In the genomic region with DNA sequence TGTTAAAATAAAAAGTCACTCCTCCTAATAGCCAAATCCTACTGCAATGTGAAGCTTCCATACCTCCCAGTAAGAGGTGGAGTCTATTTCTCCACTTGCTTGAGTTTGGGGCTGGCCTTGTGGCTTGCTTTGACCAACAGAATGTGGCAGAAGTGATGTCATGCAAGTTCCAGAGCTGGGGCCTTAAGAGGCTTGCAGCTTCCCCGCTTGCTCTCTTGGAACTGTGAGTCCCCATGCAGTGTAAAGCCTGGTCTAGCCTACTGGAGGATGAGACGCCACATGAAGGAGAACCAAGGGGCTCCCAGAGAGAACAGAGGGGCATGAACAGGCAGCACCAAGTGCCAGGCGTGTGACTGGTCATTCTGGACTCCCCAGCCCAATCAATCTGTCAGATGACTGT, we compare ENCODE assay signal across 2 cellular contexts.
TF ChIP-seq lines count a peak whose summit lies in the region.

No MANE protein-coding gene starts in this region.

TF ChIP-seq in HepG2, 621 proteins besides CTCF, POLR2A, EP300 and RAD21:
- TF ChIP-seq SIX1 (CRISPR knock-in tag; IDR thresholded peaks at IDR 0.05; ENCODE audit: borderline replicate concordance), result no peak
- no peak for TF ChIP-seq PHF8 (CRISPR knock-in tag; IDR thresholded peaks at IDR 0.05)
- TF ChIP-seq ZNF121 (CRISPR knock-in tag; IDR thresholded peaks at IDR 0.05), result no peak
- TF ChIP-seq ATF7 (IDR thresholded peaks at IDR 0.05), result peak; percentile 10; the same call in 1 of the 2 replicates
- no peak for TF ChIP-seq ATF7 (CRISPR knock-in tag; IDR thresholded peaks at IDR 0.05)

TF ChIP-seq in SK-N-SH, 30 proteins besides CTCF, POLR2A, EP300 and RAD21:
- TF ChIP-seq EZH2phosphoT487 (IDR thresholded peaks at IDR 0.05; ENCODE audit: borderline replicate concordance, low read depth) (no peak), NFIC (IDR thresholded peaks at IDR 0.05; ENCODE audit: borderline replicate concordance) (no peak), CHD2 (IDR thresholded peaks at IDR 0.05; ENCODE audit: low read length, partially characterized antibody) (no peak), JUND (IDR thresholded peaks at IDR 0.05) (no peak), MEF2A (IDR thresholded peaks at IDR 0.05; ENCODE audit: borderline replicate concordance, low read depth) (no peak), MXI1 (IDR thresholded peaks at IDR 0.05; ENCODE audit: low read depth, low read length) (no peak), GATA2 (CRISPR knock-in tag; IDR thresholded peaks at IDR 0.05) (no peak), FOXJ3 (CRISPR knock-in tag; IDR thresholded peaks at IDR 0.05) (no peak), FOXM1 (IDR thresholded peaks at IDR 0.05; ENCODE audit: low read depth) (no peak), SMC3 (IDR thresholded peaks at IDR 0.05; ENCODE audit: low read depth, low read length) (no peak)
- TF ChIP-seq, protein P1, sequence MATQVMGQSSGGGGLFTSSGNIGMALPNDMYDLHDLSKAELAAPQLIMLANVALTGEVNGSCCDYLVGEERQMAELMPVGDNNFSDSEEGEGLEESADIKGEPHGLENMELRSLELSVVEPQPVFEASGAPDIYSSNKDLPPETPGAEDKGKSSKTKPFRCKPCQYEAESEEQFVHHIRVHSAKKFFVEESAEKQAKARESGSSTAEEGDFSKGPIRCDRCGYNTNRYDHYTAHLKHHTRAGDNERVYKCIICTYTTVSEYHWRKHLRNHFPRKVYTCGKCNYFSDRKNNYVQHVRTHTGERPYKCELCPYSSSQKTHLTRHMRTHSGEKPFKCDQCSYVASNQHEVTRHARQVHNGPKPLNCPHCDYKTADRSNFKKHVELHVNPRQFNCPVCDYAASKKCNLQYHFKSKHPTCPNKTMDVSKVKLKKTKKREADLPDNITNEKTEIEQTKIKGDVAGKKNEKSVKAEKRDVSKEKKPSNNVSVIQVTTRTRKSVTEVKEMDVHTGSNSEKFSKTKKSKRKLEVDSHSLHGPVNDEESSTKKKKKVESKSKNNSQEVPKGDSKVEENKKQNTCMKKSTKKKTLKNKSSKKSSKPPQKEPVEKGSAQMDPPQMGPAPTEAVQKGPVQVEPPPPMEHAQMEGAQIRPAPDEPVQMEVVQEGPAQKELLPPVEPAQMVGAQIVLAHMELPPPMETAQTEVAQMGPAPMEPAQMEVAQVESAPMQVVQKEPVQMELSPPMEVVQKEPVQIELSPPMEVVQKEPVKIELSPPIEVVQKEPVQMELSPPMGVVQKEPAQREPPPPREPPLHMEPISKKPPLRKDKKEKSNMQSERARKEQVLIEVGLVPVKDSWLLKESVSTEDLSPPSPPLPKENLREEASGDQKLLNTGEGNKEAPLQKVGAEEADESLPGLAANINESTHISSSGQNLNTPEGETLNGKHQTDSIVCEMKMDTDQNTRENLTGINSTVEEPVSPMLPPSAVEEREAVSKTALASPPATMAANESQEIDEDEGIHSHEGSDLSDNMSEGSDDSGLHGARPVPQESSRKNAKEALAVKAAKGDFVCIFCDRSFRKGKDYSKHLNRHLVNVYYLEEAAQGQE (IDR thresholded peaks at IDR 0.05; ENCODE audit: low read depth, low read length), result no peak
- TF ChIP-seq, protein P2, sequence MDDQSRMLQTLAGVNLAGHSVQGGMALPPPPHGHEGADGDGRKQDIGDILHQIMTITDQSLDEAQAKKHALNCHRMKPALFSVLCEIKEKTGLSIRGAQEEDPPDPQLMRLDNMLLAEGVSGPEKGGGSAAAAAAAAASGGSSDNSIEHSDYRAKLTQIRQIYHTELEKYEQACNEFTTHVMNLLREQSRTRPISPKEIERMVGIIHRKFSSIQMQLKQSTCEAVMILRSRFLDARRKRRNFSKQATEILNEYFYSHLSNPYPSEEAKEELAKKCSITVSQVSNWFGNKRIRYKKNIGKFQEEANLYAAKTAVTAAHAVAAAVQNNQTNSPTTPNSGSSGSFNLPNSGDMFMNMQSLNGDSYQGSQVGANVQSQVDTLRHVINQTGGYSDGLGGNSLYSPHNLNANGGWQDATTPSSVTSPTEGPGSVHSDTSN (IDR thresholded peaks at IDR 0.05), result no peak
- TF ChIP-seq, protein P3, sequence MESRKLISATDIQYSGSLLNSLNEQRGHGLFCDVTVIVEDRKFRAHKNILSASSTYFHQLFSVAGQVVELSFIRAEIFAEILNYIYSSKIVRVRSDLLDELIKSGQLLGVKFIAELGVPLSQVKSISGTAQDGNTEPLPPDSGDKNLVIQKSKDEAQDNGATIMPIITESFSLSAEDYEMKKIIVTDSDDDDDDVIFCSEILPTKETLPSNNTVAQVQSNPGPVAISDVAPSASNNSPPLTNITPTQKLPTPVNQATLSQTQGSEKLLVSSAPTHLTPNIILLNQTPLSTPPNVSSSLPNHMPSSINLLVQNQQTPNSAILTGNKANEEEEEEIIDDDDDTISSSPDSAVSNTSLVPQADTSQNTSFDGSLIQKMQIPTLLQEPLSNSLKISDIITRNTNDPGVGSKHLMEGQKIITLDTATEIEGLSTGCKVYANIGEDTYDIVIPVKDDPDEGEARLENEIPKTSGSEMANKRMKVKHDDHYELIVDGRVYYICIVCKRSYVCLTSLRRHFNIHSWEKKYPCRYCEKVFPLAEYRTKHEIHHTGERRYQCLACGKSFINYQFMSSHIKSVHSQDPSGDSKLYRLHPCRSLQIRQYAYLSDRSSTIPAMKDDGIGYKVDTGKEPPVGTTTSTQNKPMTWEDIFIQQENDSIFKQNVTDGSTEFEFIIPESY (IDR thresholded peaks at IDR 0.05; ENCODE audit: borderline replicate concordance, low read depth), result no peak
- TF ChIP-seq, protein P4, sequence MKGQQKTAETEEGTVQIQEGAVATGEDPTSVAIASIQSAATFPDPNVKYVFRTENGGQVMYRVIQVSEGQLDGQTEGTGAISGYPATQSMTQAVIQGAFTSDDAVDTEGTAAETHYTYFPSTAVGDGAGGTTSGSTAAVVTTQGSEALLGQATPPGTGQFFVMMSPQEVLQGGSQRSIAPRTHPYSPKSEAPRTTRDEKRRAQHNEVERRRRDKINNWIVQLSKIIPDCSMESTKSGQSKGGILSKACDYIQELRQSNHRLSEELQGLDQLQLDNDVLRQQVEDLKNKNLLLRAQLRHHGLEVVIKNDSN (IDR thresholded peaks at IDR 0.05; ENCODE audit: borderline replicate concordance, low read depth), result no peak
- TF ChIP-seq, protein P5, sequence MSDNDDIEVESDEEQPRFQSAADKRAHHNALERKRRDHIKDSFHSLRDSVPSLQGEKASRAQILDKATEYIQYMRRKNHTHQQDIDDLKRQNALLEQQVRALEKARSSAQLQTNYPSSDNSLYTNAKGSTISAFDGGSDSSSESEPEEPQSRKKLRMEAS (IDR thresholded peaks at IDR 0.05; ENCODE audit: low read depth), result no peak
